1 cellular context compared by ENCODE assay signal in the genomic region with DNA sequence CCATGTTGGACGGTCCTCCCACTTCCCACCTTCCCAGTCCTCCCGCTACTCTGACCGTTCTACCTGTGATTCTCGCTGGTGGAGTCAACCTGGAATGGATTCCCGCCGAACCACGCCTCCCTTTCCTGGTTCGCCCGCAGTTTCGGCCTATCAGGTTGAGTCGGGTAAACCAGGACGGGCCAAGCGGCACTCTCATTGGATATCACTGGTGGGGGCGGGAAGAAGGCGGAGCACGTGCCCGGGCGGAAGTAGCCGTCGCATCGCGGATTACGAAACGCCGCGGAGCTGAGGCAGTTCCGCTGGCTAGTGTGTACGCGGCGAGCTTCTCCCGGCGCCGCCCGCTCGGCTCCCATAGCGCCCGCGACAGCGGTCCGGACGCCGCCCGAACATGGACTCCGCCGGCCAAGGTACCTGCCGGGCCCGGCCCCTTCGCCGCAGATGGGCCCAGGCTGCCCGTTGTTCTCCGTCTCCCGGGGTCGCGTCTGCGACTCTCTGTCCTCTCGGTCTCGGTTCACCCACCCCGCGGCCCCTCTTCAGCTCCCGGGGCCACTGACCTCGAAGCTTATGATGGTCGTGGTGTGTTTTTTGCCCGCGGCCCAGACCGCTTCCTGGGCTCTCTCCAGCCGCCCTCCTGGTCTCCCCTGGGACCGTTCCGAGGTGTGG.
TF ChIP-seq lines count a peak whose summit lies in the region.

A gene (plus strand): TSS at position 293 of the 663 bp plus-strand sequence. CDS start 96 bp downstream, at position 389.

TF ChIP-seq in HepG2, 621 proteins besides CTCF, POLR2A, EP300 and RAD21 (continued from another document and continues in another):
- TF ChIP-seq, protein P1, sequence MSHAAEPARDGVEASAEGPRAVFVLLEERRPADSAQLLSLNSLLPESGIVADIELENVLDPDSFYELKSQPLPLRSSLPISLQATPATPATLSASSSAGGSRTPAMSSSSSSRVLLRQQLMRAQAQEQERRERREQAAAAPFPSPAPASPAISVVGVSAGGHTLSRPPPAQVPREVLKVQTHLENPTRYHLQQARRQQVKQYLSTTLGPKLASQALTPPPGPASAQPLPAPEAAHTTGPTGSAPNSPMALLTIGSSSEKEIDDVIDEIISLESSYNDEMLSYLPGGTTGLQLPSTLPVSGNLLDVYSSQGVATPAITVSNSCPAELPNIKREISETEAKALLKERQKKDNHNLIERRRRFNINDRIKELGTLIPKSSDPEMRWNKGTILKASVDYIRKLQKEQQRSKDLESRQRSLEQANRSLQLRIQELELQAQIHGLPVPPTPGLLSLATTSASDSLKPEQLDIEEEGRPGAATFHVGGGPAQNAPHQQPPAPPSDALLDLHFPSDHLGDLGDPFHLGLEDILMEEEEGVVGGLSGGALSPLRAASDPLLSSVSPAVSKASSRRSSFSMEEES (CRISPR knock-in tag; IDR thresholded peaks at IDR 0.05), result peak; percentile 99
- TF ChIP-seq, protein P2, sequence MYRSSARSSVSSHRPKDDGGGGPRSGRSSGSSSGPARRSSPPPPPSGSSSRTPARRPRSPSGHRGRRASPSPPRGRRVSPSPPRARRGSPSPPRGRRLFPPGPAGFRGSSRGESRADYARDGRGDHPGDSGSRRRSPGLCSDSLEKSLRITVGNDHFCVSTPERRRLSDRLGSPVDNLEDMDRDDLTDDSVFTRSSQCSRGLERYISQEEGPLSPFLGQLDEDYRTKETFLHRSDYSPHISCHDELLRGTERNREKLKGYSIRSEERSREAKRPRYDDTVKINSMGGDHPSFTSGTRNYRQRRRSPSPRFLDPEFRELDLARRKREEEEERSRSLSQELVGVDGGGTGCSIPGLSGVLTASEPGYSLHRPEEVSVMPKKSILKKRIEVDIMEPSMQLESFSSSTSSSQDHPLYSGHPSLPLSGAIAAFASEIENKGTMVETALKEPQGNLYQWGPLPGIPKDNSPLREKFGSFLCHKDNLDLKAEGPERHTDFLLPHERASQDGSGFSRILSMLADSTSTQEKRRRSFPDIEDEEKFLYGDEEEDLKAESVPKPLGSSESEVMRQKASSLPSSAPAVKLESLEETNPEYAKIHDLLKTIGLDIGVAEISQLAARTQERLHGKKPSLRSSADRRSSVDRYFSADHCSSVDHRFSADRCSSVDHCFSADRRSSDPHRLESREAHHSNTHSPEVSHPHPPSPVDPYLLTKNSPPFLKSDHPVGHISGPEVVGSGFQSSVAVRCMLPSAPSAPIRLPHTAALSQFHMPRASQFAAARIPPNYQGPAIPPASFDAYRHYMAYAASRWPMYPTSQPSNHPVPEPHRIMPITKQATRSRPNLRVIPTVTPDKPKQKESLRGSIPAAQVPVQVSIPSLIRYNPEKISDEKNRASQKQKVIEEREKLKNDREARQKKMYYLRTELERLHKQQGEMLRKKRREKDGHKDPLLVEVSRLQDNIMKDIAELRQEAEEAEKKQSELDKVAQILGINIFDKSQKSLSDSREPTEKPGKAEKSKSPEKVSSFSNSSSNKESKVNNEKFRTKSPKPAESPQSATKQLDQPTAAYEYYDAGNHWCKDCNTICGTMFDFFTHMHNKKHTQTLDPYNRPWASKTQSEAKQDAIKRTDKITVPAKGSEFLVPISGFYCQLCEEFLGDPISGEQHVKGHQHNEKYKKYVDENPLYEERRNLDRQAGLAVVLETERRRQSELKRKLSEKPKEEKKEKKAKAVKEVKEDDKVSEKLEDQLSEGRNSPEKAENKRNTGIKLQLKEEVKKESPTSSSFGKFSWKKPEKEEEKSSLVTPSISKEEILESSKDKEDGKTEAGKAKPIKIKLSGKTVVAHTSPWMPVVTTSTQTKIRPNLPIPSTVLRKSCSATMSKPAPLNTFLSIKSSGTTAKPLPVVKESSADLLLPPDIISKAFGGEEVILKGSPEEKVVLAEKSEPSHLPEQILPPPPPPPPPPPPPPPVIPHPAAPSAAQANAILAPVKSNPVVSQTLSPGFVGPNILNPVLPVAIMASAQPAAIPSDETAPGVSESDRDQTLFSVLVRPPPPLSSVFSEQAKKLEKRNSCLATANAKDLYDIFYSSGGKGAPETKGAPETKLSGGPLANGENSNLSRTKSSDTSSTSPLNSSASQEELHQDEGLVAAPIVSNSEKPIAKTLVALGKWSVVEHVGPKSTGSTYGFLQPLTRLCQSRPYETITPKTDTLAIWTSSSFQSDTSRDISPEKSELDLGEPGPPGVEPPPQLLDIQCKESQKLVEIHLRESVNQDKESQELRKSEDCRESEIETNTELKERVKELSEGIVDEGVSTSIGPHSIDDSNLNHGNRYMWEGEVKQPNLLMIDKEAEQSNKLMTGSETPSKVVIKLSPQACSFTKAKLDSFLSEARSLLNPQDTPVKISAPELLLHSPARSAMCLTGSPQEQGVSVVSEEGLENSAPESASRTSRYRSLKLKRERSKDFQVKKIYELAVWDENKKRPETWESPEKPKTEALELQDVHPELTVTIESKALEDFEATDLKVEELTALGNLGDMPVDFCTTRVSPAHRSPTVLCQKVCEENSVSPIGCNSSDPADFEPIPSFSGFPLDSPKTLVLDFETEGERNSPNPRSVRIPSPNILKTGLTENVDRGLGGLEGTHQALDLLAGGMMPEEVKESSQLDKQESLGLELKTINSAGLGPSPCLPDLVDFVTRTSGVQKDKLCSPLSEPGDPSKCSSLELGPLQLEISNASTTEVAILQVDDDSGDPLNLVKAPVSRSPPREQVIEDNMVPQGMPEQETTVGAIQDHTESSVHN (CRISPR knock-in tag; IDR thresholded peaks at IDR 0.05), result peak; percentile 18; the same call in 1 of the 2 replicates
- TF ChIP-seq PHF5A (CRISPR knock-in tag; IDR thresholded peaks at IDR 0.05; ENCODE audit: low read depth, unreplicated experiment), result peak; percentile 93
- TF ChIP-seq ZNF672 (CRISPR knock-in tag; IDR thresholded peaks at IDR 0.05), result peak; percentile 78; the same call in 1 of the 2 replicates
- peak; percentile 74 for TF ChIP-seq ZNF644 (CRISPR knock-in tag; IDR thresholded peaks at IDR 0.05; ENCODE audit: low read depth)
- TF ChIP-seq ZNF446 (CRISPR knock-in tag; IDR thresholded peaks at IDR 0.05), result peak; percentile 95; the same call in 1 of the 2 replicates
- TF ChIP-seq, protein P3, sequence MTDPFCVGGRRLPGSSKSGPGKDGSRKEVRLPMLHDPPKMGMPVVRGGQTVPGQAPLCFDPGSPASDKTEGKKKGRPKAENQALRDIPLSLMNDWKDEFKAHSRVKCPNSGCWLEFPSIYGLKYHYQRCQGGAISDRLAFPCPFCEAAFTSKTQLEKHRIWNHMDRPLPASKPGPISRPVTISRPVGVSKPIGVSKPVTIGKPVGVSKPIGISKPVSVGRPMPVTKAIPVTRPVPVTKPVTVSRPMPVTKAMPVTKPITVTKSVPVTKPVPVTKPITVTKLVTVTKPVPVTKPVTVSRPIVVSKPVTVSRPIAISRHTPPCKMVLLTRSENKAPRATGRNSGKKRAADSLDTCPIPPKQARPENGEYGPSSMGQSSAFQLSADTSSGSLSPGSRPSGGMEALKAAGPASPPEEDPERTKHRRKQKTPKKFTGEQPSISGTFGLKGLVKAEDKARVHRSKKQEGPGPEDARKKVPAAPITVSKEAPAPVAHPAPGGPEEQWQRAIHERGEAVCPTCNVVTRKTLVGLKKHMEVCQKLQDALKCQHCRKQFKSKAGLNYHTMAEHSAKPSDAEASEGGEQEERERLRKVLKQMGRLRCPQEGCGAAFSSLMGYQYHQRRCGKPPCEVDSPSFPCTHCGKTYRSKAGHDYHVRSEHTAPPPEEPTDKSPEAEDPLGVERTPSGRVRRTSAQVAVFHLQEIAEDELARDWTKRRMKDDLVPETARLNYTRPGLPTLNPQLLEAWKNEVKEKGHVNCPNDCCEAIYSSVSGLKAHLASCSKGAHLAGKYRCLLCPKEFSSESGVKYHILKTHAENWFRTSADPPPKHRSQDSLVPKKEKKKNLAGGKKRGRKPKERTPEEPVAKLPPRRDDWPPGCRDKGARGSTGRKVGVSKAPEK (CRISPR knock-in tag; IDR thresholded peaks at IDR 0.05; ENCODE audit: borderline replicate concordance), result 0 out of 2 replicates have a peak, but pooled peaks have one; percentile 50
- TF ChIP-seq, protein P4, sequence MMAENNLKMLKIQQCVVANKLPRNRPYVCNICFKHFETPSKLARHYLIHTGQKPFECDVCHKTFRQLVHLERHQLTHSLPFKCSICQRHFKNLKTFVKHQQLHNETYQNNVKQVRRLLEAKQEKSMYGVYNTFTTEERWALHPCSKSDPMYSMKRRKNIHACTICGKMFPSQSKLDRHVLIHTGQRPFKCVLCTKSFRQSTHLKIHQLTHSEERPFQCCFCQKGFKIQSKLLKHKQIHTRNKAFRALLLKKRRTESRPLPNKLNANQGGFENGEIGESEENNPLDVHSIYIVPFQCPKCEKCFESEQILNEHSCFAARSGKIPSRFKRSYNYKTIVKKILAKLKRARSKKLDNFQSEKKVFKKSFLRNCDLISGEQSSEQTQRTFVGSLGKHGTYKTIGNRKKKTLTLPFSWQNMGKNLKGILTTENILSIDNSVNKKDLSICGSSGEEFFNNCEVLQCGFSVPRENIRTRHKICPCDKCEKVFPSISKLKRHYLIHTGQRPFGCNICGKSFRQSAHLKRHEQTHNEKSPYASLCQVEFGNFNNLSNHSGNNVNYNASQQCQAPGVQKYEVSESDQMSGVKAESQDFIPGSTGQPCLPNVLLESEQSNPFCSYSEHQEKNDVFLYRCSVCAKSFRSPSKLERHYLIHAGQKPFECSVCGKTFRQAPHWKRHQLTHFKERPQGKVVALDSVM (CRISPR knock-in tag; IDR thresholded peaks at IDR 0.05), result no peak
- peak; percentile 97 for TF ChIP-seq ZNF546 (CRISPR knock-in tag; conservative IDR thresholded peaks at IDR 0.05)
- peak; percentile 75; the same call in 1 of the 2 replicates for TF ChIP-seq MEIS1 (CRISPR knock-in tag; IDR thresholded peaks at IDR 0.05; ENCODE audit: borderline replicate concordance)
- TF ChIP-seq, protein P5, sequence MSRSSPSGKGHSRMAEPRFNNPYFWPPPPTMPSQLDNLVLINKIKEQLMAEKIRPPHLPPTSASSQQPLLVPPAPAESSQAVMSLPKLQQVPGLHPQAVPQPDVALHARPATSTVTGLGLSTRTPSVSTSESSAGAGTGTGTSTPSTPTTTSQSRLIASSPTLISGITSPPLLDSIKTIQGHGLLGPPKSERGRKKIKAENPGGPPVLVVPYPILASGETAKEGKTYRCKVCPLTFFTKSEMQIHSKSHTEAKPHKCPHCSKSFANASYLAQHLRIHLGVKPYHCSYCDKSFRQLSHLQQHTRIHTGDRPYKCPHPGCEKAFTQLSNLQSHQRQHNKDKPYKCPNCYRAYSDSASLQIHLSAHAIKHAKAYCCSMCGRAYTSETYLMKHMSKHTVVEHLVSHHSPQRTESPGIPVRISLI (CRISPR knock-in tag; IDR thresholded peaks at IDR 0.05; ENCODE audit: borderline replicate concordance), result peak; percentile 45; the same call in 1 of the 2 replicates
- no peak for TF ChIP-seq GLI4 (CRISPR knock-in tag; IDR thresholded peaks at IDR 0.05; ENCODE audit: borderline replicate concordance)
- TF ChIP-seq, protein P6, sequence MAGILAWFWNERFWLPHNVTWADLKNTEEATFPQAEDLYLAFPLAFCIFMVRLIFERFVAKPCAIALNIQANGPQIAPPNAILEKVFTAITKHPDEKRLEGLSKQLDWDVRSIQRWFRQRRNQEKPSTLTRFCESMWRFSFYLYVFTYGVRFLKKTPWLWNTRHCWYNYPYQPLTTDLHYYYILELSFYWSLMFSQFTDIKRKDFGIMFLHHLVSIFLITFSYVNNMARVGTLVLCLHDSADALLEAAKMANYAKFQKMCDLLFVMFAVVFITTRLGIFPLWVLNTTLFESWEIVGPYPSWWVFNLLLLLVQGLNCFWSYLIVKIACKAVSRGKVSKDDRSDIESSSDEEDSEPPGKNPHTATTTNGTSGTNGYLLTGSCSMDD (CRISPR knock-in tag; IDR thresholded peaks at IDR 0.05), result peak; percentile 48; the same call in 1 of the 2 replicates
- peak; percentile 99 for TF ChIP-seq NFYC (CRISPR knock-in tag; IDR thresholded peaks at IDR 0.05)
- peak; percentile 86; the same call in 1 of the 2 replicates for TF ChIP-seq ERF (CRISPR knock-in tag; IDR thresholded peaks at IDR 0.05)
- peak; percentile 96 for TF ChIP-seq ZBTB38 (CRISPR knock-in tag; IDR thresholded peaks at IDR 0.05)
- TF ChIP-seq, protein P7, sequence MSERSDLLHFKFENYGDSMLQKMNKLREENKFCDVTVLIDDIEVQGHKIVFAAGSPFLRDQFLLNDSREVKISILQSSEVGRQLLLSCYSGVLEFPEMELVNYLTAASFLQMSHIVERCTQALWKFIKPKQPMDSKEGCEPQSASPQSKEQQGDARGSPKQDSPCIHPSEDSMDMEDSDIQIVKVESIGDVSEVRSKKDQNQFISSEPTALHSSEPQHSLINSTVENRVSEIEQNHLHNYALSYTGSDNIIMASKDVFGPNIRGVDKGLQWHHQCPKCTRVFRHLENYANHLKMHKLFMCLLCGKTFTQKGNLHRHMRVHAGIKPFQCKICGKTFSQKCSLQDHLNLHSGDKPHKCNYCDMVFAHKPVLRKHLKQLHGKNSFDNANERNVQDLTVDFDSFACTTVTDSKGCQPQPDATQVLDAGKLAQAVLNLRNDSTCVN (CRISPR knock-in tag; IDR thresholded peaks at IDR 0.05; ENCODE audit: borderline replicate concordance), result 0 out of 2 replicates have a peak, but pooled peaks have one; percentile 77
- TF ChIP-seq, protein P8, sequence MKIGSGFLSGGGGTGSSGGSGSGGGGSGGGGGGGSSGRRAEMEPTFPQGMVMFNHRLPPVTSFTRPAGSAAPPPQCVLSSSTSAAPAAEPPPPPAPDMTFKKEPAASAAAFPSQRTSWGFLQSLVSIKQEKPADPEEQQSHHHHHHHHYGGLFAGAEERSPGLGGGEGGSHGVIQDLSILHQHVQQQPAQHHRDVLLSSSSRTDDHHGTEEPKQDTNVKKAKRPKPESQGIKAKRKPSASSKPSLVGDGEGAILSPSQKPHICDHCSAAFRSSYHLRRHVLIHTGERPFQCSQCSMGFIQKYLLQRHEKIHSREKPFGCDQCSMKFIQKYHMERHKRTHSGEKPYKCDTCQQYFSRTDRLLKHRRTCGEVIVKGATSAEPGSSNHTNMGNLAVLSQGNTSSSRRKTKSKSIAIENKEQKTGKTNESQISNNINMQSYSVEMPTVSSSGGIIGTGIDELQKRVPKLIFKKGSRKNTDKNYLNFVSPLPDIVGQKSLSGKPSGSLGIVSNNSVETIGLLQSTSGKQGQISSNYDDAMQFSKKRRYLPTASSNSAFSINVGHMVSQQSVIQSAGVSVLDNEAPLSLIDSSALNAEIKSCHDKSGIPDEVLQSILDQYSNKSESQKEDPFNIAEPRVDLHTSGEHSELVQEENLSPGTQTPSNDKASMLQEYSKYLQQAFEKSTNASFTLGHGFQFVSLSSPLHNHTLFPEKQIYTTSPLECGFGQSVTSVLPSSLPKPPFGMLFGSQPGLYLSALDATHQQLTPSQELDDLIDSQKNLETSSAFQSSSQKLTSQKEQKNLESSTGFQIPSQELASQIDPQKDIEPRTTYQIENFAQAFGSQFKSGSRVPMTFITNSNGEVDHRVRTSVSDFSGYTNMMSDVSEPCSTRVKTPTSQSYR (CRISPR knock-in tag; IDR thresholded peaks at IDR 0.05; ENCODE audit: borderline replicate concordance), result peak; percentile 45; the same call in 1 of the 2 replicates
- peak; percentile 88; the same call in 1 of the 2 replicates for TF ChIP-seq ZNF567 (CRISPR knock-in tag; IDR thresholded peaks at IDR 0.05; ENCODE audit: borderline replicate concordance)
- peak; percentile 88; the same call in 1 of the 2 replicates for TF ChIP-seq ZNF773 (CRISPR knock-in tag; IDR thresholded peaks at IDR 0.05; ENCODE audit: borderline replicate concordance)
- TF ChIP-seq MAZ (IDR thresholded peaks at IDR 0.05; ENCODE audit: borderline replicate concordance, low read depth, low read length), result no peak; the same call in 1 of the 2 replicates
- TF ChIP-seq MAZ (CRISPR knock-in tag; IDR thresholded peaks at IDR 0.05; ENCODE audit: low read depth), result peak; percentile 92
- peak; percentile 42; the same call in 1 of the 2 replicates for TF ChIP-seq HNRNPL (IDR thresholded peaks at IDR 0.05; ENCODE audit: low read depth, low read length)
